28 cellular contexts compared by ENCODE assay signal in genomic region chr16:30769379-30770089, GRCh38. TPM values are rescaled to one million over a fixed set of nuclear protein-coding genes. Genes with fewer than 3 reads are reported as not detected.
DNase-seq lines count a peak whose midpoint lies in the region; ATAC-seq, FAIRE-seq and TF ChIP-seq lines count a peak whose summit lies in the region.
"Had no signal": no experiment of that assay in that cellular context is flagged by ENCODE, and none has a peak within 500 bp of the region (broad histone marks: within the 10 kb centered on the region; RNA-seq: fewer than 3 reads in every experiment).

No MANE protein-coding gene starts in this region.

- no peak for TF ChIP-seq CTCF in chondrocyte (IDR thresholded peaks at IDR 0.05)
- TF ChIP-seq CTCF in esophagus squamous epithelium (IDR thresholded peaks at IDR 0.05): no peak

- peaks cover 72 to 100% (median 73%) of the 10 kb centered on the region in 3 donors for H3K36me3 ChIP-seq in esophagus squamous epithelium

- intact Hi-C loops in esophagus squamous epithelium (cut with DNase I): no loop called here

- H3K36me3 Mint-ChIP-seq in chondrocyte (ENCODE audit: low read depth) (peaks cover 38% of the 10 kb centered on the region), naive B cell (peaks cover 17 to 32% of the 10 kb centered on the region in 2 donors)

- FAIRE-seq in GM12892 (lab: Jason Lieb, UNC): no peak
- FAIRE-seq: colon had no signal

- H3K4me1 Mint-ChIP-seq in chondrocyte (ENCODE audit: low read depth): peaks cover 4% of the 10 kb centered on the region
- peaks cover 16 to 23% (median 22%) of the 10 kb centered on the region in 3 donors for H3K4me1 Mint-ChIP-seq in naive B cell
- H3K4me1 Mint-ChIP-seq: GM23338 had no signal

- H3K9me3 Mint-ChIP-seq in chondrocyte (ENCODE audit: low read depth) (no peaks in the 10 kb centered on the region), naive B cell (no peaks in the 10 kb centered on the region)
- H3K9me3 Mint-ChIP-seq: activated naive CD8-positive, alpha-beta T cell treated with anti-CD3 and anti-CD28 coated beads, Interleukin-2, amount 10 ng/mL, durations not matched to agents 7 days and 5 days; CD4-positive, alpha-beta memory T cell; GM23338; T-cell had no signal

- no peak for DNase-seq in GM12892 (ENCODE audit: insufficient read length)
- peak; percentile 76 for DNase-seq in chondrocyte (ENCODE audit: low spot score)
- DNase-seq in naive B cell: no peak
- DNase-seq in esophagus squamous epithelium (lab: John Stamatoyannopoulos, UW): no peak
- DNase-seq in pons (ENCODE audit: low spot score): no peak
- DNase-seq: activated CD4-positive, alpha-beta T cell treated with anti-CD3 and anti-CD28 coated beads, Interleukin-2, amount 50 U/mL, for 1 hour; activated CD4-positive, CD25-positive, alpha-beta regulatory T cell; activated effector memory CD4-positive, alpha-beta T cell treated with Interleukin-2 at 50 U/mL for 16 hours; activated naive CD8-positive, alpha-beta T cell treated with anti-CD3 and anti-CD28 coated beads, Interleukin-2, amount 10 ng/mL, durations not matched to agents 7 days and 5 days; activated T-cell treated with anti-CD3 and anti-CD28 coated beads, Interleukin-2, amount 50 U/mL, for 1 hour; CD4-positive, alpha-beta memory T cell; effector CD8-positive, alpha-beta T cell; glutamatergic neuron; MV-4-11; NCI-H1436; NCI-H2081 treated with DMSO at 0.1 percent for 48 hours; NCI-H82; stimulated activated CD8-positive, alpha-beta memory T cell treated with anti-CD3 and anti-CD28 coated beads, Interleukin-4, amount 100 ng/mL, for 48 hours; T-cell; thyroid gland had no signal

- no peaks in the 10 kb centered on the region for H3K9me3 ChIP-seq in esophagus squamous epithelium
- H3K9me3 ChIP-seq: ascending aorta, prostate gland, right lobe of liver, thyroid gland had no signal

- no peak overlapping the region for H3K4me3 ChIP-seq in esophagus squamous epithelium
- H3K4me3 ChIP-seq: ascending aorta, GM23338, prostate gland, right lobe of liver, thyroid gland had no signal

- H3K27me3 Mint-ChIP-seq in chondrocyte (ENCODE audit: low read depth) (no peaks in the 10 kb centered on the region), naive B cell (no peaks in the 10 kb centered on the region)
- H3K27me3 Mint-ChIP-seq: activated naive CD8-positive, alpha-beta T cell treated with anti-CD3 and anti-CD28 coated beads, Interleukin-2, amount 10 ng/mL, durations not matched to agents 7 days and 5 days; T-cell had no signal

- TF ChIP-seq POLR2A in GM12892 (IDR thresholded peaks at IDR 0.05; ENCODE audit: low read depth, low read length) (0 out of 2 replicates have a peak, but pooled peaks have one; percentile 24), esophagus squamous epithelium (IDR thresholded peaks at IDR 0.05) (no peak)

- H3K4me1 ChIP-seq in esophagus squamous epithelium: peaks cover under 1 to 7% (median 2%) of the 10 kb centered on the region in 3 donors
- H3K4me1 ChIP-seq: ascending aorta, prostate gland had no signal

- 88 to 95% methylated on average over 9 to 10 of the region's 17 CpGs for WGBS in esophagus squamous epithelium, 2 donors

- H3K4me3 Mint-ChIP-seq in chondrocyte (ENCODE audit: unreplicated experiment) (no peak overlapping the region), naive B cell (peak overlapping the region in 1 of 8 donors; percentile 29)
- H3K4me3 Mint-ChIP-seq: activated naive CD8-positive, alpha-beta T cell treated with anti-CD3 and anti-CD28 coated beads, Interleukin-2, amount 10 ng/mL, durations not matched to agents 7 days and 5 days; GM23338; T-cell had no signal

- ATAC-seq in naive B cell (ENCODE audit: low read depth in 2 of 2) (peak; percentile 32 to 75), GM21423 (IDR thresholded peaks at IDR 0.05; ENCODE audit: unreplicated experiment) (no peak)
- ATAC-seq: GM23338, left lobe of liver, right lobe of liver, T-cell had no signal

- no peak overlapping the region for H3K27ac ChIP-seq in esophagus squamous epithelium
- H3K27ac ChIP-seq: ascending aorta, epithelial cell of prostate, prostate gland, right lobe of liver, thyroid gland had no signal

- H3K27me3 ChIP-seq in esophagus squamous epithelium: no peaks in the 10 kb centered on the region
- H3K27me3 ChIP-seq: ascending aorta, right lobe of liver, thyroid gland had no signal

- H3K27ac Mint-ChIP-seq in chondrocyte (ENCODE audit: unreplicated experiment) (no peak overlapping the region), naive B cell (peak overlapping the region in 1 of 6 donors; percentile 42)
- H3K27ac Mint-ChIP-seq: activated naive CD8-positive, alpha-beta T cell treated with anti-CD3 and anti-CD28 coated beads, Interleukin-2, amount 10 ng/mL, durations not matched to agents 7 days and 5 days; CD4-positive, alpha-beta memory T cell; GM23338; T-cell had no signal

RNA-seq across cellular contexts. Expression of gene RNF40, which starts 7.4 kb away (rescaled TPM):
- 32.1 TPM for polyA plus RNA-seq in GM12892 (2012; ENCODE audit: missing spikeins)
- total RNA-seq in chondrocyte (71.1 to 104 TPM (median 78.6 TPM) in 3 replicates), esophagus squamous epithelium (10 to 100 TPM; 53.8 to 81.1 (median 73.4) TPM)
- 10 to 100 TPM; 15.0 to 51.6 (median 28.8) TPM for polyA plus RNA-seq in naive B cell (ENCODE audit: low read depth in 6 of 6)

RNA-seq across cellular contexts. Expression of gene CFAP119, which starts 7.7 kb away (rescaled TPM):
- polyA plus RNA-seq in GM12892 (2012; ENCODE audit: missing spikeins): 4.9 TPM
- total RNA-seq in chondrocyte (6.3 to 10.0 TPM (median 7.1 TPM) in 3 replicates), esophagus squamous epithelium (1 to 10 TPM in 3 of 4 donors, not detected in 1; 1.3 to 5.0 (median 3.4) TPM)
- polyA plus RNA-seq in naive B cell (ENCODE audit: low read depth in 6 of 6): under 1 TPM; 0.16 to 0.88 (median 0.62) TPM
- total RNA-seq: ascending aorta had no signal

RNA-seq across cellular contexts. Expression of gene ZNF629, which starts 17.5 kb away (rescaled TPM):
- polyA plus RNA-seq in GM12892 (2012; ENCODE audit: missing spikeins): 0.30 TPM
- total RNA-seq in chondrocyte: 18.8 to 20.2 TPM (median 18.9 TPM) in 3 replicates
- 1 to 10 TPM in 1 of 6 donors, under 1 TPM in 4, not detected in 1; 0.23 to 1.4 (median 0.45) TPM for polyA plus RNA-seq in naive B cell (ENCODE audit: low read depth in 6 of 6)
- 10 to 100 TPM in 1 of 4 donors, 1 to 10 TPM in 3; 5.0 to 11.4 (median 6.2) TPM for total RNA-seq in esophagus squamous epithelium

RNA-seq across cellular contexts. Expression of gene PHKG2, which starts 21.3 kb away (rescaled TPM):
- polyA plus RNA-seq in GM12892 (2012; ENCODE audit: missing spikeins): 24.4 TPM
- total RNA-seq in chondrocyte (18.8 to 28.1 TPM (median 19.0 TPM) in 3 replicates), esophagus squamous epithelium (10 to 100 TPM; 18.6 to 27.8 (median 21.7) TPM)
- polyA plus RNA-seq in naive B cell (ENCODE audit: low read depth in 6 of 6): 10 to 100 TPM; 24.7 to 43.9 (median 29.8) TPM
